In genomic region chr13:35702316-35702715, GRCh38 we compare ENCODE assay signal across 28 cellular contexts.
"Had no signal": no experiment of that assay in that cellular context is flagged by ENCODE, and none has a peak within 500 bp of the region (broad histone marks: within the 10 kb centered on the region; RNA-seq: fewer than 3 reads in every experiment).

No MANE protein-coding gene starts in this region.

- H3K36me3 ChIP-seq: pancreas, prostate gland, right lobe of liver, thyroid gland, transverse colon, upper lobe of left lung, vagina had no signal

- DNase-seq: hippocampal formation; kidney glomerular epithelial cell; left cardiac atrium; mesendoderm; naive B cell; pancreas; posterior cingulate gyrus; retina; right lobe of liver; stimulated activated CD4-positive, alpha-beta T cell treated with anti-CD3 and anti-CD28 coated beads, Interleukin-1b, Interleukin-23, amount 100 ng/mL, for 48 hours; stimulated activated CD4-positive, alpha-beta T cell treated with anti-CD3 and anti-CD28 coated beads, Interleukin-2, amount 100 ng/mL, for 48 hours; stimulated activated CD4-positive, alpha-beta T cell treated with anti-CD3 and anti-CD28 coated beads, Interleukin-4, amount 100 ng/mL, for 4 hours; stimulated activated CD8-positive, alpha-beta memory T cell treated with anti-CD3 and anti-CD28 coated beads, Interleukin-4, amount 100 ng/mL, for 48 hours; stimulated activated naive CD4-positive, alpha-beta T cell treated with Interleukin-2 at 50 U/mL for 16 hours; stimulated activated naive CD8-positive, alpha-beta T cell treated with anti-CD3 and anti-CD28 coated beads, Interleukin-15, amount 100 ng/mL, for 72 hours; substantia nigra; testis; thyroid gland; transverse colon; upper lobe of left lung had no signal

- FAIRE-seq: keratinocyte, pancreas had no signal

- H3K27me3 ChIP-seq: pancreas, right lobe of liver, testis, thyroid gland, transverse colon, upper lobe of left lung, vagina had no signal

- ATAC-seq: left lobe of liver; natural killer cell treated with Interleukin-12 subunit alpha and Interleukin-12 subunit beta and Interleukin-15 and Interleukin-18, amount 100 ng/mL, for 72 hours; pancreas; right lobe of liver; stimulated activated memory B cell treated with anti-CD40 and anti-IgM and Interleukin-4, amounts not matched to agents 10 μg/mL and 1 μg/mL and 100 μg/mL, for 72 hours; stimulated activated naive CD8-positive, alpha-beta T cell treated with anti-CD3 and anti-CD28 coated beads, Interleukin-15, amount 100 ng/mL, for 72 hours had no signal

- H3K9me3 ChIP-seq: pancreas, prostate gland, right lobe of liver, testis, thyroid gland, transverse colon, upper lobe of left lung, vagina had no signal

- H3K4me3 ChIP-seq: lung, pancreas, prostate gland, right lobe of liver, smooth muscle cell, testis, thyroid gland, transverse colon, upper lobe of left lung, vagina had no signal

- H3K4me1 ChIP-seq: pancreas, prostate gland, right lobe of liver, testis, thyroid gland, upper lobe of left lung had no signal

- H3K27ac ChIP-seq: pancreas, prostate gland, right lobe of liver, testis, thyroid gland, transverse colon, upper lobe of left lung, vagina had no signal
